Comparison of ENCODE assay signal across 9 cellular contexts in the genomic region with DNA sequence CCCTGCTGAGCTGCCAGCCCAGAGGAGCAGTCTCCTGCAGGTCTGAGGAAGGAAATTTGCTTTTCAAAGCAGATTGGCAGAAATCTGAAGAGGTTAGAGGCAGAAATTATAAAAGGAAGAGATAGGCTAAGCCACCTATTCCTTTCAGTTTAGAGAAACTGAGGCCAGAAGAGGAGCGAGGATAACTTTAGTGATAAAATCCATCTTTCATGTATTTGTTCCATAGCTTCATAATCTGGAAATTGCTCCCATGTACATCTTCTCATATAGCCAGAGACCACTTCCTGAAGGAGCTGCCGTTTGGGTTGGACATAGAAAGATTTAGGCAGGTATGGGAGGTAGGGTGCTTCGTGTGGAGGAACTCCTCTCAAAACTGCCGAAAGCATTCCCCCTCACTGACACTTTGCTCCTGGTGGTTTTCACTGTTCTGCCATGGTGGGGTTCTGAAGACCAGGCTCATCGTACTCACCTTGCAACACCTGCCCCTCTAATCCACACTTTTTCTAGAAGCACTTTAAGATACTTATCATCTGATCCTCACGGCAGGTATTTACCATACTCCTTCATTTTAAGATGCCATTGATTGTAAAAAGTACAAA. TPM values are rescaled to one million over a fixed set of nuclear protein-coding genes. Genes with fewer than 3 reads are reported as not detected.
DNase-seq lines count a peak whose midpoint lies in the region; ATAC-seq and TF ChIP-seq lines count a peak whose summit lies in the region.
"Had no signal": no experiment of that assay in that cellular context is flagged by ENCODE, and none has a peak within 500 bp of the region (broad histone marks: within the 10 kb centered on the region; RNA-seq: fewer than 3 reads in every experiment).

No MANE protein-coding gene starts in this region.

- H3K27ac ChIP-seq in heart left ventricle = peak overlapping the region in 11 of 12 donors; percentile 58 to 85 (median 76)
- H3K27ac ChIP-seq in angular gyrus (ENCODE audit: low read depth, low read length) = peak overlapping the region; percentile 89
- peak overlapping the region; percentile 55 to 72 for H3K27ac ChIP-seq in lung (ENCODE audit: low read depth in 1 of 2, low read length in 1 of 2)
- H3K27ac ChIP-seq in upper lobe of left lung = peak overlapping the region; percentile 32 to 99 (median 71)

- TF ChIP-seq CTCF in heart left ventricle (IDR thresholded peaks at IDR 0.05) (no peak), lung (IDR thresholded peaks at IDR 0.05; ENCODE audit: control extremely low read depth, extremely low read depth) (no peak), upper lobe of left lung (IDR thresholded peaks at IDR 0.05) (no peak)

- no peak for TF ChIP-seq EP300 in upper lobe of left lung (IDR thresholded peaks at IDR 0.05)

- no peaks in the 10 kb centered on the region for H3K9me3 ChIP-seq in heart left ventricle
- H3K9me3 ChIP-seq in lung (ENCODE audit: control insufficient read depth in 2 of 2, insufficient read depth in 1 of 2, low read length in 1 of 2) = no peaks in the 10 kb centered on the region
- H3K9me3 ChIP-seq in upper lobe of left lung = no peaks in the 10 kb centered on the region
- H3K9me3 ChIP-seq: mucosa of descending colon had no signal

- WGBS in heart left ventricle, 4 donors = 21 to 27% (median 24%) methylated on average over 6 of the region's 6 CpGs
- 12 to 15% methylated on average over 6 of the region's 6 CpGs for WGBS in lung, 2 donors
- WGBS in upper lobe of left lung, 2 donors = 19 to 20% methylated on average over 6 of the region's 6 CpGs

- TF ChIP-seq POLR2A in heart left ventricle (IDR thresholded peaks at IDR 0.05) (no peak), upper lobe of left lung (IDR thresholded peaks at IDR 0.05) (no peak)

- H3K36me3 ChIP-seq in heart left ventricle (no peaks in the 10 kb centered on the region), lung (ENCODE audit: control insufficient read depth in 2 of 2, insufficient read depth in 2 of 2, low read length in 2 of 2) (no peaks in the 10 kb centered on the region), upper lobe of left lung (no peaks in the 10 kb centered on the region)

- peaks cover 3 to 33% (median 22%) of the 10 kb centered on the region in 12 donors for H3K4me1 ChIP-seq in heart left ventricle
- peaks cover 0 to 5% of the 10 kb centered on the region in 2 donors for H3K4me1 ChIP-seq in lung (ENCODE audit: control insufficient read depth in 2 of 2, insufficient read depth in 2 of 2, low read length in 2 of 2)
- H3K4me1 ChIP-seq in upper lobe of left lung = peaks cover 22 to 34% (median 27%) of the 10 kb centered on the region in 4 donors

- intact Hi-C loops in heart left ventricle (cut with DNase I) (loop anchor here in 6 of 10 donors (5.0 to 10.0 kb wide), 4 partner anchors 81 to 771 kb away; a partner anchor contains a TSS), left ventricle myocardium superior (cut with micrococcal nuclease) (no loop called here)

- no peak for DNase-seq in heart left ventricle
- DNase-seq in left ventricle myocardium superior = no peak
- no peak for DNase-seq in lung (ENCODE audit: low spot score)
- DNase-seq in upper lobe of left lung = no peak
- DNase-seq in NCI-H2171 (lab: John Stamatoyannopoulos, UW) = no peak

- H3K27me3 ChIP-seq in heart left ventricle (no peaks in the 10 kb centered on the region), lung (ENCODE audit: control insufficient read depth, insufficient read depth) (no peaks in the 10 kb centered on the region), upper lobe of left lung (no peaks in the 10 kb centered on the region)

- no peak for ATAC-seq in heart left ventricle
- no peak for ATAC-seq in left ventricle myocardium superior
- ATAC-seq in lung (ENCODE audit: insufficient read depth, low FRiP score) = no peak
- ATAC-seq in upper lobe of left lung (ENCODE audit: low FRiP score in 2 of 2) = no peak
- no peak for ATAC-seq in GM19023 (IDR thresholded peaks at IDR 0.05; ENCODE audit: unreplicated experiment)
- no peak for ATAC-seq in HG03565 (IDR thresholded peaks at IDR 0.05; ENCODE audit: unreplicated experiment)

- peak overlapping the region in 11 of 12 donors; percentile 14 to 100 (median 47) for H3K4me3 ChIP-seq in heart left ventricle
- H3K4me3 ChIP-seq in lung = no peak overlapping the region
- H3K4me3 ChIP-seq in upper lobe of left lung = peak overlapping the region in 3 of 4 donors; percentile 34 to 91 (median 70)

RNA-seq across cellular contexts. Expression of a gene that starts 0.7 kb away (rescaled TPM):
- total RNA-seq in heart left ventricle = 10 to 100 TPM; 12.5 to 39.2 (median 16.3) TPM
- 1 to 10 TPM; 4.4 to 8.5 TPM for polyA plus RNA-seq in heart left ventricle
- 15.6 TPM for total RNA-seq in left ventricle myocardium superior
- 100 to 1,000 TPM in 1 of 2 donors, 10 to 100 TPM in 1; 59.2 to 146 TPM for total RNA-seq in lung
- 10 to 100 TPM; 11.2 to 18.1 TPM for polyA plus RNA-seq in lung
- total RNA-seq in upper lobe of left lung = 10 to 100 TPM; 30.6 to 75.2 (median 52.3) TPM
